In genomic region chr14:106421431-106422033, GRCh38 we compare ENCODE assay signal across 8 cellular contexts.
A peak's percentile ranks its signal among the peaks of the same experiment; 100 is the strongest.
DNase-seq lines count a peak whose midpoint lies in the region; ATAC-seq, FAIRE-seq and TF ChIP-seq lines count a peak whose summit lies in the region.
"Not testable (repeated sequence)": the region's sequence is repeated elsewhere in the genome, so short reads cannot be mapped to it uniquely, and the experiment has no call there.

No MANE protein-coding gene starts in this region.

- BruUV-seq in OCI-LY7 (replicated peaks; lab: Mats Ljungman, UMichigan): not testable (repeated sequence)

- TF ChIP-seq CTCF in A549 (IDR thresholded peaks at IDR 0.05) (peak; percentile 21; the same call in 1 of the 3 replicates), GM12874 (IDR thresholded peaks at IDR 0.05; ENCODE audit: insufficient read depth, low read depth, low read length) (peak; percentile 84), MM.1S (IDR thresholded peaks at IDR 0.05; ENCODE audit: low read length) (peak; percentile 50), OCI-LY7 (conservative IDR thresholded peaks at IDR 0.05; ENCODE audit: low read length) (peak; percentile 62)

- 0% methylated on average over 10 of the region's 20 CpGs for WGBS in A549 (ENCODE audit: missing lambda C conversion rate)

- not testable (repeated sequence) for H2AFZ ChIP-seq in MM.1S (ENCODE audit: low read length); OCI-LY7 (ENCODE audit: low read length)

- ATAC-seq in A549: peak in 1 of 2 experiments; percentile 83; a peak in 3 of 6 replicates
- ATAC-seq in activated CD4-positive, alpha-beta T cell treated with anti-CD3 and anti-CD28 coated beads for 36 hours: peak; percentile 68
- peak; percentile 31 to 85 for ATAC-seq in activated naive CD4-positive, alpha-beta T cell treated with anti-CD3 and anti-CD28 coated beads, Interleukin-2, amount 50 U/mL, for 72 hours

- CTCF ChIA-PET in A549 (lab: Yijun Ruan, JAX): interaction anchor here (1.0 to 1.5 kb wide), 4 partner anchors 26 to 191 kb away, joined by 3 to 5 read pairs (median 3); no protein-coding TSS in a partner anchor
- CTCF ChIA-PET in OCI-LY7 (lab: Charles Lee; ENCODE audit: unreplicated experiment): interaction anchor here (0.6 kb wide), 1 partner anchor 1146 kb away, joined by 3 read pairs; no protein-coding TSS in a partner anchor
- CTCF ChIA-PET in activated CD4-positive, alpha-beta T cell treated with anti-CD3 and anti-CD28 coated beads for 36 hours (lab: Charles Lee): interaction anchor here (0.6 to 17.1 kb wide), 33 partner anchors 11 to 410 kb away, joined by 3 to 287 read pairs (median 4); no protein-coding TSS in a partner anchor

- H3K4me2 ChIP-seq in A549; MM.1S (ENCODE audit: low read depth, low read length); OCI-LY7 (ENCODE audit: low read length): not testable (repeated sequence)

- H3K27ac ChIP-seq in A549; MM.1S (ENCODE audit: low read length); OCI-LY7 (ENCODE audit: low read depth, low read length, poor library complexity, severe bottlenecking): not testable (repeated sequence)

- not testable (repeated sequence) for H3K9me3 ChIP-seq in A549; MM.1S (replicated peaks; ENCODE audit: insufficient read depth, low read length)
- peaks cover 23% of the 10 kb centered on the region for H3K9me3 ChIP-seq in OCI-LY7 (ENCODE audit: low read length)

- not testable (repeated sequence) for H3K27ac Mint-ChIP-seq in activated CD4-positive, alpha-beta T cell treated with anti-CD3 and anti-CD28 coated beads for 36 hours; activated naive CD4-positive, alpha-beta T cell treated with anti-CD3 and anti-CD28 coated beads, Interleukin-2, amount 50 U/mL, for 72 hours; immature natural killer cell

- H4K20me1 ChIP-seq in MM.1S (ENCODE audit: insufficient read depth, low read length); OCI-LY7 (ENCODE audit: insufficient read depth, low read length): not testable (repeated sequence)

- peaks cover 11% of the 10 kb centered on the region for H3K4me1 Mint-ChIP-seq in activated CD4-positive, alpha-beta T cell treated with anti-CD3 and anti-CD28 coated beads for 36 hours
- H3K4me1 Mint-ChIP-seq in immature natural killer cell: not testable (repeated sequence)

- H3K4me1 ChIP-seq in A549; MM.1S (ENCODE audit: low read length); OCI-LY7 (ENCODE audit: insufficient read depth, low read length, poor library complexity, severe bottlenecking): not testable (repeated sequence)

- not testable (repeated sequence) for H3K4me3 ChIP-seq in A549; MM.1S (ENCODE audit: low read length); OCI-LY7 (ENCODE audit: low read depth, low read length, poor library complexity, severe bottlenecking)

- not testable (repeated sequence) for H3F3A ChIP-seq in MM.1S (ENCODE audit: insufficient read depth, low read length)

- not testable (repeated sequence) for TF ChIP-seq EP300 in A549 (IDR thresholded peaks at IDR 0.05)

- H3K4me3 Mint-ChIP-seq in activated CD4-positive, alpha-beta T cell treated with anti-CD3 and anti-CD28 coated beads for 36 hours; immature natural killer cell: not testable (repeated sequence)

- H3K36me3 Mint-ChIP-seq in activated CD4-positive, alpha-beta T cell treated with anti-CD3 and anti-CD28 coated beads for 36 hours (ENCODE audit: low read depth); activated naive CD4-positive, alpha-beta T cell treated with anti-CD3 and anti-CD28 coated beads, Interleukin-2, amount 50 U/mL, for 72 hours; immature natural killer cell: not testable (repeated sequence)

- DNase-seq in A549 (ENCODE audit: low read depth in 1 of 2, low spot score in 1 of 2) (peak in 1 of 2 experiments; percentile 21), MM.1S (peak; percentile 51), OCI-LY7 (ENCODE audit: low spot score) (peak; percentile 47), immature natural killer cell (peak; percentile 56 to 69 (median 59))
- DNase-seq in activated CD4-positive, alpha-beta T cell treated with anti-CD3 and anti-CD28 coated beads for 36 hours: peak; percentile 87
- peak in 1 of 2 donors; percentile 68 for DNase-seq in activated naive CD4-positive, alpha-beta T cell treated with anti-CD3 and anti-CD28 coated beads, Interleukin-2, amount 50 U/mL, for 72 hours (ENCODE audit: low spot score in 2 of 2)
- DNase-seq in stimulated activated CD4-positive, alpha-beta T cell treated with anti-CD3 and anti-CD28 coated beads, TNF-alpha, amount 100 ng/mL, for 1 hour (ENCODE audit: low read depth in 3 of 3, low spot score in 1 of 3): peak in 2 of 3 donors; percentile 60 to 69

- FAIRE-seq in A549 (lab: Jason Lieb, UNC): not testable (repeated sequence)

- intact Hi-C loops in OCI-LY7 (cut with micrococcal nuclease; ENCODE audit: unreplicated experiment); activated CD4-positive, alpha-beta T cell treated with anti-CD3 and anti-CD28 coated beads for 36 hours (cut with DNase I, micrococcal nuclease): not testable (repeated sequence)

- not testable (repeated sequence) for H3K9me2 ChIP-seq in MM.1S (replicated peaks; ENCODE audit: insufficient read depth, low read length); OCI-LY7 (ENCODE audit: insufficient read depth, low read length)

- POLR2A ChIA-PET in A549 (lab: Yijun Ruan, JAX); OCI-LY7 (lab: Charles Lee); activated CD4-positive, alpha-beta T cell treated with anti-CD3 and anti-CD28 coated beads for 36 hours (lab: Charles Lee): not testable (repeated sequence)

- not testable (repeated sequence) for H3K36me3 ChIP-seq in MM.1S (replicated peaks; ENCODE audit: insufficient read depth, low read length); OCI-LY7 (ENCODE audit: insufficient read depth, low read length)

- H3K9me3 Mint-ChIP-seq in activated CD4-positive, alpha-beta T cell treated with anti-CD3 and anti-CD28 coated beads for 36 hours (ENCODE audit: low read depth); activated naive CD4-positive, alpha-beta T cell treated with anti-CD3 and anti-CD28 coated beads, Interleukin-2, amount 50 U/mL, for 72 hours; immature natural killer cell: not testable (repeated sequence)

- not testable (repeated sequence) for H3K27me3 ChIP-seq in MM.1S (replicated peaks; ENCODE audit: insufficient read depth, low read length)

- peak in 1 of 2 experiments; percentile 26; a peak in 2 of 5 replicates for TF ChIP-seq RAD21 in A549 (conservative IDR thresholded peaks at IDR 0.05 in 1 of 2, IDR thresholded peaks at IDR 0.05 in 1 of 2)

- H3K27me3 Mint-ChIP-seq in activated CD4-positive, alpha-beta T cell treated with anti-CD3 and anti-CD28 coated beads for 36 hours: peaks cover 10% of the 10 kb centered on the region
- peaks cover 6 to 40% (median 11%) of the 10 kb centered on the region in 3 donors for H3K27me3 Mint-ChIP-seq in immature natural killer cell (ENCODE audit: low read depth in 3 of 3)

- H3K79me2 ChIP-seq in MM.1S (ENCODE audit: low read length); OCI-LY7 (ENCODE audit: insufficient read depth, low read depth, low read length): not testable (repeated sequence)

- TF ChIP-seq POLR2A in A549 (IDR thresholded peaks at IDR 0.05; ENCODE audit: low read length): not testable (repeated sequence)

- not testable (repeated sequence) for H3K9ac ChIP-seq in MM.1S (ENCODE audit: low read length)

Comparison
In these comparisons a context has a peak if more than half of its experiments do, and no peak if none do; other contexts are left out.
1. CTCF ChIP-seq: peak in every context shown above with its lines; median percentile 84 in GM12874; 62 in OCI-LY7; 50 in MM.1S; 21 in A549.